Comparison of ENCODE assay signal across 34 cellular contexts in the genomic region with DNA sequence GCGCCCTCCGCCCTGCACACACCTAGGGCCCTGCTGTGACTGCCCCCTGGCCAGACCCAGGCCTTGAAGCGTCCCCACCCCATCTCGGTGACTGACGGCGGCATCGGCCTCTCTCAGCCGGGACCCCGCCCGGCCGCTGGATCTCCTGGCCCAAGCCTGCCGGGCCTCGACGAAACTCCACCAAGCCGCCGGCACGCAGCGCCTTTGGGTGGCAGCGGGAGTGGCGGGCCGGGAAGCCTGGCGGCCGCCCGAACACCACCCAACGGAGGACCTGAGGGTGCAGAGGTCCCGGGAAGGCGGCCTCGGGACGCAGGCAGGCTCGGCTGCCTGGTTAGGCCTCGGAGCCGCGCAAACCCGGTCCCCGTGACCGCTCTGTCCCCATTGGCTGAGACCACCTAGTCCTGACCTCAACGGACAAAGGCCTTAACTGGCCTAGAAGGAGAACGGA. TPM values are rescaled to one million over a fixed set of nuclear protein-coding genes. Genes with fewer than 3 reads are reported as not detected.
"Had no signal": no experiment of that assay in that cellular context is flagged by ENCODE, and none has a peak within 500 bp of the region (broad histone marks: within the 10 kb centered on the region; RNA-seq: fewer than 3 reads in every experiment).

No MANE protein-coding gene starts in this region.

- H3K27ac ChIP-seq: brain microvascular endothelial cell, esophagus muscularis mucosa, gastrocnemius medialis, lower lobe of right lung, right atrium auricular region, stomach, suprapubic skin, upper lobe of right lung had no signal

- FAIRE-seq: kidney had no signal

- DNase-seq: activated B cell treated with CpG ODN at 0.5 μM for 24 hours; activated CD4-positive, alpha-beta memory T cell treated with anti-CD3 and anti-CD28 coated beads for 36 hours; activated CD4-positive, alpha-beta T cell treated with anti-CD3 and anti-CD28 coated beads for 48 hours; activated effector memory CD4-positive, alpha-beta T cell treated with Interleukin-2 at 50 U/mL for 16 hours; activated naive CD4-positive, alpha-beta T cell treated with anti-CD3 and anti-CD28 coated beads for 36 hours; activated naive CD8-positive, alpha-beta T cell treated with anti-CD3 and anti-CD28 coated beads, Interleukin-2, amount 50 U/mL, for 24 hours; activated T-cell treated with anti-CD3 and anti-CD28 coated beads, Interleukin-2, amount 50 U/mL, for 48 hours; anterior cingulate cortex; brain microvascular endothelial cell; caudate nucleus; dermis blood vessel endothelial cell; effector memory CD4-positive, alpha-beta T cell; gastrocnemius medialis; head of caudate nucleus; hypothalamus; kidney; lower lobe of right lung; naive B cell; stimulated activated CD4-positive, alpha-beta T cell treated with anti-CD3 and anti-CD28 coated beads, Interleukin-2, amount 100 ng/mL, for 24 hours; stomach; T-helper 9 cell; upper lobe of right lung had no signal

- H3K4me3 ChIP-seq: esophagus muscularis mucosa, gastrocnemius medialis, lower lobe of right lung, right atrium auricular region, stomach, suprapubic skin, upper lobe of right lung had no signal

- H3K9me3 ChIP-seq: esophagus muscularis mucosa, gastrocnemius medialis, lower lobe of right lung, right atrium auricular region, stomach, suprapubic skin, upper lobe of right lung had no signal

- H3K4me1 ChIP-seq: esophagus muscularis mucosa, gastrocnemius medialis, lower lobe of right lung, right atrium auricular region, stomach, suprapubic skin, upper lobe of right lung had no signal

- H3K36me3 ChIP-seq: brain microvascular endothelial cell, esophagus muscularis mucosa, gastrocnemius medialis, lower lobe of right lung, right atrium auricular region, stomach, suprapubic skin, upper lobe of right lung had no signal

RNA-seq across cellular contexts. Expression of a gene that starts 58.0 kb away (rescaled TPM):
- total RNA-seq: activated B cell treated with CpG ODN at 0.5 μM for 24 hours; activated CD4-positive, alpha-beta memory T cell treated with anti-CD3 and anti-CD28 coated beads for 36 hours; activated naive CD4-positive, alpha-beta T cell treated with anti-CD3 and anti-CD28 coated beads for 36 hours; dermis blood vessel endothelial cell; esophagus muscularis mucosa; gastrocnemius medialis; kidney; left lobe of liver; lower lobe of right lung; mesenteric fat pad; mucosa of gallbladder; osteocyte; progenitor cell of endocrine pancreas; right atrium auricular region; SK-MEL-5; skeletal muscle tissue; stomach; suprapubic skin; T-helper 1 cell treated with Interleukin-12 subunit alpha and Interleukin-12 subunit beta and Interleukin-4 antibody, amounts not matched to agents 30 ng/mL and 1 ng/mL, for 36 hours; upper lobe of right lung had no signal
- polyA plus RNA-seq: neural cell, stomach had no signal
